8 cellular contexts compared by ENCODE assay signal in genomic region chr20:51480507-51481270, GRCh38.
DNase-seq lines count a peak whose midpoint lies in the region; ATAC-seq and TF ChIP-seq lines count a peak whose summit lies in the region.

No MANE protein-coding gene starts in this region.

- no peaks in the 10 kb centered on the region for H3K9me3 ChIP-seq in right atrium auricular region
- peaks cover 3% of the 10 kb centered on the region for H3K9me3 ChIP-seq in WERI-Rb-1 (ENCODE audit: severe bottlenecking)

- H3K4me3 ChIP-seq in right atrium auricular region: no peak overlapping the region
- H3K4me3 ChIP-seq in WERI-Rb-1 (ENCODE audit: low read depth, low read length): no peak overlapping the region

- no peaks in the 10 kb centered on the region for H3K4me1 ChIP-seq in right atrium auricular region

- ATAC-seq in GM19324 (IDR thresholded peaks at IDR 0.05; ENCODE audit: low FRiP score, unreplicated experiment) (peak; percentile 57), HG03097 (IDR thresholded peaks at IDR 0.05; ENCODE audit: low FRiP score, unreplicated experiment) (peak; percentile 73)

- peak; percentile 76 for DNase-seq in activated CD8-positive, alpha-beta memory T cell treated with anti-CD3 and anti-CD28 coated beads, Interleukin-2, amount 50 U/mL, for 48 hours
- peak in 2 of 3 donors; percentile 65 to 81 for DNase-seq in stimulated activated CD4-positive, alpha-beta T cell treated with anti-CD3 and anti-CD28 coated beads, TNF-alpha, amount 100 ng/mL, for 48 hours (ENCODE audit: low read depth in 3 of 3)
- DNase-seq in right atrium auricular region (ENCODE audit: low spot score) (no peak), NCI-H510A (lab: John Stamatoyannopoulos, UW) (no peak), GM03348 (ENCODE audit: low spot score) (no peak), WERI-Rb-1 (no peak)

- H3K27ac ChIP-seq in right atrium auricular region (no peak overlapping the region), WERI-Rb-1 (no peak overlapping the region)

- H3K36me3 ChIP-seq in right atrium auricular region (no peaks in the 10 kb centered on the region), WERI-Rb-1 (no peaks in the 10 kb centered on the region)

- H3K27me3 ChIP-seq in right atrium auricular region: no peaks in the 10 kb centered on the region
- H3K27me3 ChIP-seq in WERI-Rb-1 (ENCODE audit: insufficient read depth, low read depth, severe bottlenecking): peaks cover 79% of the 10 kb centered on the region

- no peak for TF ChIP-seq CTCF in right atrium auricular region (IDR thresholded peaks at IDR 0.05)
- TF ChIP-seq CTCF in WERI-Rb-1 (IDR thresholded peaks at IDR 0.05; ENCODE audit: low read depth, low read length): no peak

Comparison
In these comparisons a context has a peak if more than half of its experiments do, and no peak if none do; other contexts are left out.
1. DNase-seq: peak in activated CD8-positive, alpha-beta memory T cell treated with anti-CD3 and anti-CD28 coated beads, Interleukin-2, amount 50 U/mL, for 48 hours (single experiment) and stimulated activated CD4-positive, alpha-beta T cell treated with anti-CD3 and anti-CD28 coated beads, TNF-alpha, amount 100 ng/mL, for 48 hours (2 of 3); none in right atrium auricular region (single experiment), NCI-H510A (single experiment), GM03348 (single experiment) and WERI-Rb-1 (single experiment).